15 cellular contexts compared by ENCODE assay signal in the genomic region with DNA sequence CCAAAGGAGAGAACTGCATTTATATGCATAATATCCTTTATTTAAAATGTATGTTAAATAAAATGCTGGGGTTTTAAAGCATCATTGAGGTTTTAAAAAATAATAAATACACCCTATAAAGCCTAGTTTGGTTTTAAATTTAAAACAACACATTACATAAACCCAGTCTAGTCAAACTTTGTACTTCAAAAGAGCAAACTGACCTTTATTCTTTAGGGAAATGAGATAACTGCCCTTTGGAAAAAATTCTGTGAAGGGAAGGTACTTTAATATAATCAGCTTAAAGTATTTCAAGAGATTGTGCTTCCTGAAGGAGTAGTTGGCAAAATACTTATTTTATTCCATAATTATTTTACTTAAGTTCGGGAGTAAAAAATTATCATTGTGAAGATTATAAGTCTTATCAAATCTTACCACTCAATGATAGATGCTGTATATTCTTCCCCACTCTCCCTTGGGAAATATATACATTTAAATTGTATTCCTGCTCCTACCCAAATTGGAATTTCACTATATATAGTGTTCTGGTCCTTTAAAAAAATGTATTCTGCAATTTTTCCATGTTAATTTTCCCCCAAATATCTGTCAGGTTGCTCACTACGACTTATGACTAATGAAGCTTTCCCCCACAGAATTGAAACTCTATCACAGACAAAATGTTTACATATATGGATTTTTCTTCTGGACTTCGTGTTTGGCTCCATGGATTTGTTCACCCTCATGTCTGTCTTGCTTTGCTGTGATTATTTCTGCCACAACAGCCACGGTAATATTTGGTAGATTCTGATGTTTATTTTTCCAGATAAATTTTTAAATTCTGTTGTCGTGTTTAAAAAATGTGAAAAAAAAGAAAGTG. TPM values are rescaled to one million over a fixed set of nuclear protein-coding genes. Genes with fewer than 3 reads are reported as not detected.
DNase-seq lines count a peak whose midpoint lies in the region; ATAC-seq, FAIRE-seq and TF ChIP-seq lines count a peak whose summit lies in the region.
"Had no signal": no experiment of that assay in that cellular context is flagged by ENCODE, and none has a peak within 500 bp of the region (broad histone marks: within the 10 kb centered on the region; RNA-seq: fewer than 3 reads in every experiment).

No MANE protein-coding gene starts in this region.

- DNase-seq in HS-5 (ENCODE audit: low read depth) = peak; percentile 24
- no peak for DNase-seq in thoracic aorta (ENCODE audit: low spot score)
- DNase-seq in GM12891 (ENCODE audit: insufficient read length, low spot score) = no peak
- no peak for DNase-seq in NAMALWA (ENCODE audit: low spot score)
- DNase-seq: activated CD4-positive, alpha-beta T cell treated with anti-CD3 and anti-CD28 coated beads, Interleukin-2, amount 50 U/mL, for 1 hour; effector memory CD4-positive, alpha-beta T cell; esophagus squamous epithelium; NCI-H187; NCI-H69; spleen; stimulated activated CD4-positive, alpha-beta T cell treated with anti-CD3 and anti-CD28 coated beads, Interleukin-4, amount 100 ng/mL, for 24 hours had no signal

- H3K36me3 ChIP-seq in liver (ENCODE audit: control insufficient read depth in 4 of 4, insufficient read depth in 3 of 4, low read depth in 1 of 4, low read length in 3 of 4) (peaks cover 0 to 2% (median 0%) of the 10 kb centered on the region in 4 donors), thoracic aorta (peaks cover 1% of the 10 kb centered on the region)

- WGBS in liver = 38% methylated on average over 5 of the region's 5 CpGs

- no peak for TF ChIP-seq POLR2A in GM12891 (IDR thresholded peaks at IDR 0.05; ENCODE audit: low read depth, low read length)

- H3K9me3 ChIP-seq in liver (ENCODE audit: control insufficient read depth in 4 of 4, low read length in 3 of 4) = no peaks in the 10 kb centered on the region
- H3K9me3 ChIP-seq in thoracic aorta = no peaks in the 10 kb centered on the region
- H3K9me3 ChIP-seq: esophagus squamous epithelium, spleen had no signal

- TF ChIP-seq RAD21 in liver (IDR thresholded peaks at IDR 0.05) = no peak

- ATAC-seq in thoracic aorta (ENCODE audit: insufficient number of reproducible peaks, low FRiP score, low read depth) (no peak), HG02870 (IDR thresholded peaks at IDR 0.05; ENCODE audit: unreplicated experiment) (no peak)
- ATAC-seq: activated naive CD4-positive, alpha-beta T cell treated with anti-CD3 and anti-CD28 coated beads, Interleukin-2, amount 50 U/mL, for 72 hours had no signal

- TF ChIP-seq CTCF in liver (IDR thresholded peaks at IDR 0.05; ENCODE audit: low read depth, low read length, missing input control) (no peak), thoracic aorta (IDR thresholded peaks at IDR 0.05) (no peak)

- H3K27ac ChIP-seq in liver (ENCODE audit: low read depth in 1 of 2, low read length in 2 of 2) = peak overlapping the region; percentile 78 to 86
- peak overlapping the region in 1 of 2 donors; percentile 53 for H3K27ac ChIP-seq in thoracic aorta
- H3K27ac ChIP-seq: esophagus squamous epithelium, spleen had no signal

- peak; percentile 5 for FAIRE-seq in colon (lab: Jason Lieb, UNC)
- FAIRE-seq in GM12891 (lab: Jason Lieb, UNC) = no peak

- H3K27me3 ChIP-seq in liver (ENCODE audit: control insufficient read depth in 4 of 4, insufficient read depth in 4 of 4, low read length in 3 of 4) (no peaks in the 10 kb centered on the region), thoracic aorta (replicated peaks; ENCODE audit: insufficient read depth) (no peaks in the 10 kb centered on the region)
- H3K27me3 ChIP-seq: esophagus squamous epithelium, spleen had no signal

- H3K4me1 ChIP-seq in liver (ENCODE audit: control insufficient read depth in 4 of 4, insufficient read depth in 4 of 4, low read length in 3 of 4) (peaks cover 4 to 43% (median 21%) of the 10 kb centered on the region in 4 donors), thoracic aorta (ENCODE audit: control insufficient read depth in 1 of 2, low read depth in 2 of 2) (peaks cover 3 to 35% of the 10 kb centered on the region in 2 donors)
- H3K4me1 ChIP-seq: esophagus squamous epithelium, spleen had no signal

- peak overlapping the region; percentile 28 to 82 for H3K9ac ChIP-seq in liver (ENCODE audit: low read depth in 1 of 2, low read length in 2 of 2)

- H3K4me3 ChIP-seq in liver (ENCODE audit: low read depth in 1 of 3, low read length in 3 of 3) = no peak overlapping the region
- peak overlapping the region; percentile 32 for H3K4me3 ChIP-seq in thoracic aorta
- H3K4me3 ChIP-seq: esophagus squamous epithelium, spleen had no signal

TF ChIP-seq in liver, 16 proteins besides CTCF, POLR2A, EP300 and RAD21 (continues in another document):
- TF ChIP-seq GABPA (IDR thresholded peaks at IDR 0.05 in 1 of 2, conservative IDR thresholded peaks at IDR 0.05 in 1 of 2) (no peak), HNF4G (IDR thresholded peaks at IDR 0.05) (peak; percentile 11), YY1 (IDR thresholded peaks at IDR 0.05) (peak; percentile 31), NR2F2 (IDR thresholded peaks at IDR 0.05) (no peak), FOXA1 (IDR thresholded peaks at IDR 0.05) (no peak), EGR1 (IDR thresholded peaks at IDR 0.05; ENCODE audit: low read depth in 2 of 2) (no peak), JUND (IDR thresholded peaks at IDR 0.05) (peak in 1 of 2 donors; percentile 30), HNF4A (conservative IDR thresholded peaks at IDR 0.05) (peak; percentile 82 to 90), RXRA (IDR thresholded peaks at IDR 0.05) (peak in 1 of 2 donors; percentile 60), FOXA2 (IDR thresholded peaks at IDR 0.05) (no peak)
- TF ChIP-seq, protein P1, sequence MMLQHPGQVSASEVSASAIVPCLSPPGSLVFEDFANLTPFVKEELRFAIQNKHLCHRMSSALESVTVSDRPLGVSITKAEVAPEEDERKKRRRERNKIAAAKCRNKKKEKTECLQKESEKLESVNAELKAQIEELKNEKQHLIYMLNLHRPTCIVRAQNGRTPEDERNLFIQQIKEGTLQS (IDR thresholded peaks at IDR 0.05) = no peak
- TF ChIP-seq, protein P2, sequence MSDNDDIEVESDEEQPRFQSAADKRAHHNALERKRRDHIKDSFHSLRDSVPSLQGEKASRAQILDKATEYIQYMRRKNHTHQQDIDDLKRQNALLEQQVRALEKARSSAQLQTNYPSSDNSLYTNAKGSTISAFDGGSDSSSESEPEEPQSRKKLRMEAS (IDR thresholded peaks at IDR 0.05) = peak; percentile 2

TF ChIP-seq in GM12891, 5 proteins besides CTCF, POLR2A, EP300 and RAD21:
- TF ChIP-seq SPI1 (IDR thresholded peaks at IDR 0.05; ENCODE audit: low read depth, low read length) (no peak), PAX5 (IDR thresholded peaks at IDR 0.05; ENCODE audit: insufficient read depth, low read length, severe bottlenecking) (no peak), POLR2AphosphoS5 (IDR thresholded peaks at IDR 0.05; ENCODE audit: low read depth, low read length) (no peak), POU2F2 (IDR thresholded peaks at IDR 0.05; ENCODE audit: low read depth, low read length) (no peak)
TF ChIP-seq in GM12891: peak in this region for 0.

RNA-seq across cellular contexts. Expression of a gene that starts 42.1 kb away (rescaled TPM):
- total RNA-seq in liver (1 to 10 TPM; 3.7 to 5.8 TPM), thoracic aorta (10 to 100 TPM in 1 of 2 donors, 1 to 10 TPM in 1; 6.9 to 10.6 TPM)
- under 1 TPM; 0.32 to 0.99 TPM for polyA plus RNA-seq in liver
- 2.5 TPM for polyA plus RNA-seq in GM12891 (2012; ENCODE audit: low read depth, missing spikeins)
